ENCODE assay signal across 9 cellular contexts in the genomic region with DNA sequence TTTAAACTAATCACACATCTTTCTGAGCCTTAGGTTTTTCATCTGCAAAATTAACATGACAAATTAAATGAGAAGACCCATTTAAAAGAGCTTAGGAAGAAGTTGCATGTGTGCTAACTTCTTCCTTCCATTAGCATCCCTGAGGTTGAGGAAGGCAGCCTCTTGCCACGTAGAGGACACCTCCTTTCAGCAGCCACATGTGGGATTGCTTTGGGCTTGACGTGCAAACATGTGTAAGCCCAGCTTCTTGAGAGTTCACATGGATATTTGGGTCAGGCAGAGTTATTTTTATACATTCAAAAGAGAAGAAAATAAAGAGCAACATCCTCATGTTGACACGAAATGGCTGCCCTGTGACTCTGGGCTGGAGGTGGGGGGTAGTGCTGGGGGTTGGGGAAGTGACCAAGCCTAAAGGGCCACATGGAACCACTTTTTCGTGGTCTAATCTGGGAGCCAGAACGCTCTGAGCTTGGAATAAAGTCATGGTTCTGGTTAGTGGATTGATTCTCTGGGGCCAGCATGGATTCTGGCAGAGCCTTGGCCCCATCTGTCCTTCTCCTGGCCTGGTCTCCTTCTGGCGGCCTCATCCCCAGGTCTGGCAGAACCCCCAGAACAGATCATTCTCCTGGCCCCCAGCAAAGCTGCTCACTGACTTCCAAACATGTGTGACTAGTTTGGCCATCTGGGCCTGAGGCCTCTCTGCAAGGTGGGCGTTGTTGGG.
"Had no signal": no experiment of that assay in that cellular context is flagged by ENCODE, and none has a peak within 500 bp of the region (broad histone marks: within the 10 kb centered on the region; RNA-seq: fewer than 3 reads in every experiment).

No MANE protein-coding gene starts in this region.

- H3K4me3 ChIP-seq: prostate gland, thyroid gland had no signal

- H3K4me1 ChIP-seq: prostate gland, thyroid gland had no signal

- H3K36me3 ChIP-seq: brain microvascular endothelial cell, prostate gland, thyroid gland had no signal

- H3K27ac ChIP-seq: brain microvascular endothelial cell, prostate gland, thyroid gland had no signal

- DNase-seq: activated CD4-positive, alpha-beta T cell treated with anti-CD3 and anti-CD28 coated beads for 48 hours; activated CD8-positive, alpha-beta T cell treated with anti-CD3 and anti-CD28 coated beads, Interleukin-2, amount 10 ng/mL, durations not matched to agents 7 days and 5 days; brain microvascular endothelial cell; glutamatergic neuron; stimulated activated CD4-positive, alpha-beta T cell treated with anti-CD3 and anti-CD28 coated beads, Interleukin-4, amount 100 ng/mL, for 24 hours; stimulated activated naive CD8-positive, alpha-beta T cell treated with anti-CD3 and anti-CD28 coated beads, Interleukin-15, amount 100 ng/mL, for 72 hours; T-helper 17 cell; thyroid gland had no signal

- H3K27me3 ChIP-seq: brain microvascular endothelial cell, thyroid gland had no signal

- H3K9me3 ChIP-seq: prostate gland, thyroid gland had no signal
